ENCODE assay signal across 22 cellular contexts in genomic region chr18:30696201-30696600, GRCh38.
A peak's percentile ranks its signal among the peaks of the same experiment; 100 is the strongest.
DNase-seq lines count a peak whose midpoint lies in the region; ATAC-seq, FAIRE-seq and TF ChIP-seq lines count a peak whose summit lies in the region.
"Had no signal": no experiment of that assay in that cellular context is flagged by ENCODE, and none has a peak within 500 bp of the region (broad histone marks: within the 10 kb centered on the region; RNA-seq: fewer than 3 reads in every experiment).

No MANE protein-coding gene starts in this region.

- DNase-seq in MM.1S (peak; percentile 40), kidney (peak; percentile 22), lower lobe of right lung (no peak), GM19238 (ENCODE audit: insufficient read length, low spot score) (no peak)
- DNase-seq in activated naive CD4-positive, alpha-beta T cell (lab: John Stamatoyannopoulos, UW) = no peak
- DNase-seq: 8988T; ACHN; BE2C; C1 segment of cervical spinal cord; CD4-positive, alpha-beta memory T cell; CD4-positive, CD25-positive, alpha-beta regulatory T cell; COR-L47; DMS 273 treated with DMSO at 0.1 percent for 48 hours; DMS153; DMS53; DMS79; DND-41; EL; GDM1 had no signal

- H4K20me1 ChIP-seq in MM.1S (ENCODE audit: insufficient read depth, low read length) = no peaks in the 10 kb centered on the region
- H4K20me1 ChIP-seq: BLaER1 had no signal

- H2AFZ ChIP-seq in MM.1S (ENCODE audit: low read length) = no peak overlapping the region

- H3K36me3 ChIP-seq in MM.1S (replicated peaks; ENCODE audit: insufficient read depth, low read length) (no peaks in the 10 kb centered on the region), kidney (ENCODE audit: control insufficient read depth in 1 of 2, insufficient read depth in 2 of 2, low read length in 2 of 2) (no peaks in the 10 kb centered on the region), lower lobe of right lung (no peaks in the 10 kb centered on the region)
- H3K36me3 ChIP-seq: BE2C, BLaER1 had no signal

- no peak for FAIRE-seq in kidney (lab: Jason Lieb, UNC)
- FAIRE-seq: A204.1, GM12891 had no signal

- H3K4me3 ChIP-seq in MM.1S (ENCODE audit: low read length) = no peak overlapping the region
- H3K4me3 ChIP-seq in kidney (ENCODE audit: low read length in 2 of 2) = no peak overlapping the region
- H3K4me3 ChIP-seq in lower lobe of right lung = no peak overlapping the region
- H3K4me3 ChIP-seq: BLaER1 had no signal

- H3K4me1 ChIP-seq in MM.1S (ENCODE audit: low read length) = no peaks in the 10 kb centered on the region
- H3K4me1 ChIP-seq in kidney (ENCODE audit: control insufficient read depth in 1 of 2, insufficient read depth in 1 of 2, low read depth in 1 of 2, low read length in 2 of 2) = no peaks in the 10 kb centered on the region
- no peaks in the 10 kb centered on the region for H3K4me1 ChIP-seq in lower lobe of right lung
- H3K4me1 ChIP-seq: BE2C, BLaER1 had no signal

- H3K9me2 ChIP-seq in MM.1S (replicated peaks; ENCODE audit: insufficient read depth, low read length) = no peaks in the 10 kb centered on the region

- intact Hi-C loops in kidney (cut with DNase I) = no loop called here
- intact Hi-C loops in lower lobe of right lung (cut with DNase I) = no loop called here

- H3F3A ChIP-seq in MM.1S (ENCODE audit: insufficient read depth, low read length) = no peaks in the 10 kb centered on the region

- no peak for ATAC-seq in lower lobe of right lung

- H3K27ac ChIP-seq in MM.1S (ENCODE audit: low read length) (peak overlapping the region; percentile 16; the same call in 1 of the 2 replicates), kidney (ENCODE audit: low read depth in 2 of 2, low read length in 2 of 2) (no peak overlapping the region), lower lobe of right lung (no peak overlapping the region)
- H3K27ac ChIP-seq: BLaER1 had no signal

- TF ChIP-seq CTCF in MM.1S (IDR thresholded peaks at IDR 0.05; ENCODE audit: low read length) = no peak
- TF ChIP-seq CTCF in kidney (IDR thresholded peaks at IDR 0.05; ENCODE audit: borderline replicate concordance, extremely low read depth, insufficient read depth) = no peak
- TF ChIP-seq CTCF in lower lobe of right lung (IDR thresholded peaks at IDR 0.05) = no peak

- no peaks in the 10 kb centered on the region for H3K79me2 ChIP-seq in MM.1S (ENCODE audit: low read length)

- H3K9ac ChIP-seq in MM.1S (ENCODE audit: low read length) = no peak overlapping the region
- H3K9ac ChIP-seq in kidney (ENCODE audit: low read length in 2 of 2) = no peak overlapping the region
- H3K9ac ChIP-seq: BLaER1 had no signal

- H3K9me3 ChIP-seq in MM.1S (replicated peaks; ENCODE audit: insufficient read depth, low read length) (no peaks in the 10 kb centered on the region), kidney (ENCODE audit: control insufficient read depth in 1 of 2, low read length in 2 of 2) (no peaks in the 10 kb centered on the region), lower lobe of right lung (no peaks in the 10 kb centered on the region)
- H3K9me3 ChIP-seq: BE2C, BLaER1 had no signal

- H3K27me3 ChIP-seq in MM.1S (replicated peaks; ENCODE audit: insufficient read depth, low read length) = no peaks in the 10 kb centered on the region
- H3K27me3 ChIP-seq in lower lobe of right lung (ENCODE audit: low read depth) = no peaks in the 10 kb centered on the region
- H3K27me3 ChIP-seq: BE2C, BLaER1 had no signal

- H3K4me2 ChIP-seq in MM.1S (ENCODE audit: low read depth, low read length) = no peak overlapping the region
- H3K4me2 ChIP-seq: BLaER1 had no signal

Comparison
In these comparisons a context has a peak if more than half of its experiments do, and no peak if none do; other contexts are left out.
1. DNase-seq: peak in MM.1S (single experiment) and kidney (single experiment); none in activated naive CD4-positive, alpha-beta T cell (0 of 4), lower lobe of right lung (single experiment) and GM19238 (single experiment).